8 cellular contexts compared by ENCODE assay signal in genomic region chr2:70142590-70143313, GRCh38. TPM values are rescaled to one million over a fixed set of nuclear protein-coding genes. Genes with fewer than 3 reads are reported as not detected.
DNase-seq lines count a peak whose midpoint lies in the region; ATAC-seq and TF ChIP-seq lines count a peak whose summit lies in the region.

No MANE protein-coding gene starts in this region.

- H3K4me3 Mint-ChIP-seq in CD4-positive, alpha-beta T cell = peak overlapping the region; percentile 99
- peak overlapping the region; percentile 86 for H3K4me3 Mint-ChIP-seq in dendritic cell treated with granulocyte-macrophage colony-stimulating factor and Interleukin-4, amounts not matched to agents 40 ng/mL and 50 ng/mL, for 4 days

- no peaks in the 10 kb centered on the region for H3K9me3 ChIP-seq in CD4-positive, alpha-beta T cell (ENCODE audit: control insufficient read depth, low read length)
- no peaks in the 10 kb centered on the region for H3K9me3 ChIP-seq in liver (ENCODE audit: control insufficient read depth in 4 of 4, low read length in 3 of 4)

- TF ChIP-seq RAD21 in liver (IDR thresholded peaks at IDR 0.05) = peak; percentile 96 to 97

- peaks cover 0 to 16% (median 8%) of the 10 kb centered on the region in 4 donors for H3K4me1 ChIP-seq in liver (ENCODE audit: control insufficient read depth in 4 of 4, insufficient read depth in 4 of 4, low read length in 3 of 4)

- peak; percentile 98 to 100 (median 100) for DNase-seq in CD4-positive, alpha-beta T cell
- peak; percentile 98 for DNase-seq in NCI-H69 (lab: John Stamatoyannopoulos, UW)
- DNase-seq in activated CD4-positive, alpha-beta T cell treated with anti-CD3 and anti-CD28 coated beads, Interleukin-2, amount 50 U/mL, for 1 hour = peak; percentile 100
- DNase-seq in stimulated activated CD4-positive, alpha-beta T cell treated with anti-CD3 and anti-CD28 coated beads, Interleukin-4, amount 100 ng/mL, for 1 hour = peak; percentile 100

- POLR2A ChIA-PET in CD4-positive, alpha-beta T cell (lab: Charles Lee) = interaction anchor here (0.6 to 15.8 kb wide), 33 partner anchors 9 to 705 kb away, joined by 3 to 932 read pairs (median 5); partner anchors contain the start of genes AAK1, C2orf42, GMCL1 and MXD1

- no peaks in the 10 kb centered on the region for H3K27me3 ChIP-seq in CD4-positive, alpha-beta T cell (ENCODE audit: control insufficient read depth, insufficient read depth, low read length)
- no peaks in the 10 kb centered on the region for H3K27me3 ChIP-seq in liver (ENCODE audit: control insufficient read depth in 4 of 4, insufficient read depth in 4 of 4, low read length in 3 of 4)

- CTCF ChIA-PET in CD4-positive, alpha-beta T cell (lab: Charles Lee) = interaction anchor here (0.6 to 5.6 kb wide), 17 partner anchors 10 to 230 kb away, joined by 3 to 55 read pairs (median 5); partner anchors contain the start of genes C2orf42, MXD1, PCBP1 and SNRPG

- H3K4me3 ChIP-seq in liver (ENCODE audit: low read depth in 1 of 3, low read length in 3 of 3) = peak overlapping the region; percentile 34 to 54 (median 42)

- H3K9me3 Mint-ChIP-seq in CD4-positive, alpha-beta T cell = no peaks in the 10 kb centered on the region
- H3K9me3 Mint-ChIP-seq in dendritic cell treated with granulocyte-macrophage colony-stimulating factor and Interleukin-4, amounts not matched to agents 40 ng/mL and 50 ng/mL, for 4 days = no peaks in the 10 kb centered on the region

- H3K36me3 ChIP-seq in liver (ENCODE audit: control insufficient read depth in 4 of 4, insufficient read depth in 3 of 4, low read depth in 1 of 4, low read length in 3 of 4) = no peaks in the 10 kb centered on the region

- peak overlapping the region; percentile 94 to 100 for H3K9ac ChIP-seq in liver (ENCODE audit: low read depth in 1 of 2, low read length in 2 of 2)

- under 1% methylated on average over 50 of the region's 50 CpGs for WGBS in liver

- intact Hi-C loops in CD4-positive, alpha-beta T cell (cut with DNase I, micrococcal nuclease) = loop anchor here (1.0 to 2.0 kb wide), 5 partner anchors 17 to 230 kb away; partner anchors contain the start of genes C2orf42 (in 2 of the 2) and PCBP1 (in 1 of the 2)
- intact Hi-C loops in dendritic cell treated with granulocyte-macrophage colony-stimulating factor and Interleukin-4, amounts not matched to agents 40 ng/mL and 50 ng/mL, for 4 days (cut with micrococcal nuclease) = loop anchor here (1.0 to 2.0 kb wide), 5 partner anchors 10 to 228 kb away; no protein-coding TSS in a partner anchor

- ATAC-seq in CD4-positive, alpha-beta T cell (ENCODE audit: poor library complexity) = peak; percentile 74
- ATAC-seq in GM19395 (IDR thresholded peaks at IDR 0.05; ENCODE audit: unreplicated experiment) = peak; percentile 68
- peak; percentile 63 for ATAC-seq in HG03558 (IDR thresholded peaks at IDR 0.05; ENCODE audit: extremely low read depth, unreplicated experiment)

- no peaks in the 10 kb centered on the region for H3K27me3 Mint-ChIP-seq in CD4-positive, alpha-beta T cell
- H3K27me3 Mint-ChIP-seq in dendritic cell treated with granulocyte-macrophage colony-stimulating factor and Interleukin-4, amounts not matched to agents 40 ng/mL and 50 ng/mL, for 4 days = no peaks in the 10 kb centered on the region

- peaks cover 54% of the 10 kb centered on the region for H3K4me1 Mint-ChIP-seq in CD4-positive, alpha-beta T cell (ENCODE audit: low read depth)
- H3K4me1 Mint-ChIP-seq in dendritic cell treated with granulocyte-macrophage colony-stimulating factor and Interleukin-4, amounts not matched to agents 40 ng/mL and 50 ng/mL, for 4 days (ENCODE audit: low read depth) = peaks cover 52% of the 10 kb centered on the region

- peaks cover 15% of the 10 kb centered on the region for H3K36me3 Mint-ChIP-seq in CD4-positive, alpha-beta T cell (ENCODE audit: low read depth)
- peaks cover 7% of the 10 kb centered on the region for H3K36me3 Mint-ChIP-seq in dendritic cell treated with granulocyte-macrophage colony-stimulating factor and Interleukin-4, amounts not matched to agents 40 ng/mL and 50 ng/mL, for 4 days (ENCODE audit: low read depth)

- peak overlapping the region; percentile 99 for H3K27ac Mint-ChIP-seq in CD4-positive, alpha-beta T cell
- peak overlapping the region; percentile 98 for H3K27ac Mint-ChIP-seq in dendritic cell treated with granulocyte-macrophage colony-stimulating factor and Interleukin-4, amounts not matched to agents 40 ng/mL and 50 ng/mL, for 4 days

- H3K27ac ChIP-seq in CD4-positive, alpha-beta T cell (ENCODE audit: low read depth, low read length) = peak overlapping the region; percentile 97
- peak overlapping the region; percentile 100 for H3K27ac ChIP-seq in liver (ENCODE audit: low read depth in 1 of 2, low read length in 2 of 2)

- TF ChIP-seq CTCF in CD4-positive, alpha-beta T cell (IDR thresholded peaks at IDR 0.05) = peak; percentile 86
- peak; percentile 99 for TF ChIP-seq CTCF in liver (IDR thresholded peaks at IDR 0.05; ENCODE audit: low read depth, low read length, missing input control)

TF ChIP-seq in liver, 16 proteins besides CTCF, POLR2A, EP300 and RAD21:
- peak; percentile 78 for TF ChIP-seq ZBTB33 (IDR thresholded peaks at IDR 0.05)
- peak; percentile 91 for TF ChIP-seq REST (IDR thresholded peaks at IDR 0.05)
- TF ChIP-seq FOXA1 (IDR thresholded peaks at IDR 0.05) = peak; percentile 46
- peak; percentile 77 for TF ChIP-seq YY1 (IDR thresholded peaks at IDR 0.05)
- TF ChIP-seq RXRA (IDR thresholded peaks at IDR 0.05) = peak in 1 of 2 donors; percentile 22
- no peak for TF ChIP-seq HNF4G (IDR thresholded peaks at IDR 0.05)
- peak; percentile 25 for TF ChIP-seq MAX (IDR thresholded peaks at IDR 0.05)
- TF ChIP-seq EGR1 (IDR thresholded peaks at IDR 0.05; ENCODE audit: low read depth in 2 of 2) = peak; percentile 90 to 94
- peak; percentile 68 for TF ChIP-seq SP1 (IDR thresholded peaks at IDR 0.05)
- peak; percentile 22 for TF ChIP-seq TAF1 (conservative IDR thresholded peaks at IDR 0.05)
- TF ChIP-seq GABPA (IDR thresholded peaks at IDR 0.05 in 1 of 2, conservative IDR thresholded peaks at IDR 0.05 in 1 of 2) = peak in 1 of 2 donors; percentile 76
- peak; percentile 64 for TF ChIP-seq ATF3 (IDR thresholded peaks at IDR 0.05)
- TF ChIP-seq HNF4A (conservative IDR thresholded peaks at IDR 0.05) = no peak
- peak; percentile 5 for TF ChIP-seq FOXA2 (IDR thresholded peaks at IDR 0.05)
- TF ChIP-seq JUND (IDR thresholded peaks at IDR 0.05) = peak; percentile 90 to 98
- TF ChIP-seq NR2F2 (IDR thresholded peaks at IDR 0.05) = no peak
TF ChIP-seq in liver: peak in this region for 13.

RNA-seq across cellular contexts. Expression of gene C2orf42, which starts 48.1 kb away (rescaled TPM):
- total RNA-seq in CD4-positive, alpha-beta T cell = 10 to 100 TPM; 16.9 to 18.4 TPM
- 10 to 100 TPM; 18.5 to 20.6 TPM for total RNA-seq in liver
- polyA plus RNA-seq in liver = 1 to 10 TPM; 8.1 to 8.8 TPM

RNA-seq across cellular contexts. Expression of gene PCBP1, which starts 55.5 kb away (rescaled TPM):
- total RNA-seq in CD4-positive, alpha-beta T cell = 100 to 1,000 TPM; 228 to 233 TPM
- 10 to 100 TPM; 64.0 to 87.9 TPM for total RNA-seq in liver
- polyA plus RNA-seq in liver = 100 to 1,000 TPM in 1 of 2 donors, 10 to 100 TPM in 1; 88.0 to 202 TPM

Comparison
In these comparisons a context has a peak if more than half of its experiments do, and no peak if none do; other contexts are left out.
1. Peak in every context shown above with its lines: DNase-seq, ATAC-seq, H3K4me3 ChIP-seq and H3K27ac ChIP-seq.